In genomic region chr1:227856147-227856858, GRCh38 we compare ENCODE assay signal across 9 cellular contexts. TPM values are rescaled to one million over a fixed set of nuclear protein-coding genes. Genes with fewer than 3 reads are reported as not detected.
"Had no signal": no experiment of that assay in that cellular context is flagged by ENCODE, and none has a peak within 500 bp of the region (broad histone marks: within the 10 kb centered on the region; RNA-seq: fewer than 3 reads in every experiment).

No MANE protein-coding gene starts in this region.

- ATAC-seq: GM12878 had no signal

- FAIRE-seq: G401.6, GM12878, GM12891, GM12892, GM18507, GM19239 had no signal

- DNase-seq: GDM1, GF-D8 had no signal

- H3K4me3 ChIP-seq: GM12878 had no signal

RNA-seq across cellular contexts. Expression of gene PRSS38, which starts 40.8 kb away (rescaled TPM):
- total RNA-seq: G401, GM12878 had no signal
- polyA plus RNA-seq: GM12878 had no signal
